Comparison of ENCODE assay signal across 8 cellular contexts in genomic region chr16:87391950-87392822, GRCh38.
DNase-seq lines count a peak whose midpoint lies in the region; ATAC-seq and TF ChIP-seq lines count a peak whose summit lies in the region.

TSS of gene MAP1LC3B (plus strand) at chr16:87392336. CDS start at chr16:87392428, 92 bp downstream.

- peaks cover 48% of the 10 kb centered on the region for H3K79me2 ChIP-seq in ACC112 (ENCODE audit: control insufficient read depth, insufficient read depth, low read length, unreplicated experiment)

- TF ChIP-seq CTCF in VCaP (conservative IDR thresholded peaks at IDR 0.05): no peak

- H3K4me3 ChIP-seq in ACC112 (ENCODE audit: low read depth, low read length): peak within 1 kb of the TSS; percentile 93
- H3K4me3 ChIP-seq in iPS-20b (ENCODE audit: low read length): peak within 1 kb of the TSS; percentile 98
- H3K4me3 ChIP-seq in skin epidermis: peak within 1 kb of the TSS; percentile 58 to 93 (median 78)

- H3K27ac ChIP-seq in ACC112 (ENCODE audit: low read depth, low read length) (peak within 1 kb of the TSS; percentile 88), VCaP (peak within 1 kb of the TSS; percentile 65), iPS-20b (ENCODE audit: low read length) (peak within 1 kb of the TSS; percentile 74), skin epidermis (peak within 1 kb of the TSS; percentile 84 to 100 (median 97))

- peak within 1 kb of the TSS; percentile 81 for H3K9ac ChIP-seq in iPS-20b (ENCODE audit: low read depth, low read length)

- H3K4me1 ChIP-seq in ACC112 (ENCODE audit: control insufficient read depth, insufficient read depth, low read length, unreplicated experiment): peaks cover 39% of the 10 kb centered on the region
- H3K4me1 ChIP-seq in iPS-20b (ENCODE audit: insufficient read depth, low read length): peaks cover 5% of the 10 kb centered on the region

- peak; percentile 30 for ATAC-seq in GM18870 (IDR thresholded peaks at IDR 0.05; ENCODE audit: unreplicated experiment)
- peak; percentile 54 for ATAC-seq in HG03108 (IDR thresholded peaks at IDR 0.05; ENCODE audit: unreplicated experiment)

- no peaks in the 10 kb centered on the region for H3K27me3 ChIP-seq in ACC112 (ENCODE audit: insufficient read depth, low read length)
- peaks cover 7% of the 10 kb centered on the region; the same call in 1 of the 2 replicates for H3K27me3 ChIP-seq in iPS-20b (ENCODE audit: insufficient read depth, low read length)

- no peak within 1 kb of the TSS for H2AFZ ChIP-seq in ACC112 (ENCODE audit: low read length, unreplicated experiment)

- H3K9me3 ChIP-seq in iPS-20b (ENCODE audit: insufficient read depth, low read depth, low read length): no peaks in the 10 kb centered on the region

- DNase-seq in NCI-H2196 treated with DMSO at 0.1 percent for 48 hours (lab: John Stamatoyannopoulos, UW; ENCODE audit: unreplicated experiment) (peak; percentile 72), T47D (ENCODE audit: low read depth in 1 of 2, low spot score in 1 of 2) (peak; percentile 98)

- in situ Hi-C loops in T47D (cut with HindIII; ENCODE audit: low pct_unique_long_range_greater_than_20kb, low sequenced_read_pairs): no loop called here

- no peaks in the 10 kb centered on the region; the same call in 1 of the 2 replicates for H3K36me3 ChIP-seq in ACC112 (ENCODE audit: insufficient read depth, low read length)
- H3K36me3 ChIP-seq in iPS-20b (ENCODE audit: insufficient read depth, low read depth, low read length): peaks cover 5% of the 10 kb centered on the region; the same call in 1 of the 2 replicates

Comparison
In these comparisons a context has a peak if more than half of its experiments do, and no peak if none do; other contexts are left out.
1. Peak in every context shown above with its lines: DNase-seq, ATAC-seq, H3K4me3 ChIP-seq and H3K27ac ChIP-seq.